In genomic region chr19:18153555-18154134, GRCh38 we compare ENCODE assay signal across 8 cellular contexts. TPM values are rescaled to one million over a fixed set of nuclear protein-coding genes. Genes with fewer than 3 reads are reported as not detected.
A peak's percentile ranks its signal among the peaks of the same experiment; 100 is the strongest.
DNase-seq lines count a peak whose midpoint lies in the region; ATAC-seq, FAIRE-seq and TF ChIP-seq lines count a peak whose summit lies in the region.

No MANE protein-coding gene starts in this region.

- peak overlapping the region; percentile 76 for H3K9ac ChIP-seq in iPS-15b (ENCODE audit: low read depth, low read length)

- intact Hi-C loops in activated T-helper 2 cell treated with anti-CD3 and anti-CD28 coated beads, Interferon-gamma antibody, Interleukin-2, Interleukin-4, amounts not matched to agents 10 μg/mL and 5 μg/mL and 100 μg/mL, durations not matched to agents 14 hours and 24 hours and 36 hours (cut with micrococcal nuclease) = loop anchor here (2.0 to 5.0 kb wide), 2 partner anchors 39 to 206 kb away; partner anchors contain the start of gene MPV17L2

- peaks cover 22% of the 10 kb centered on the region for H3K4me1 ChIP-seq in BE2C
- H3K4me1 ChIP-seq in iPS-15b (ENCODE audit: control insufficient read depth, insufficient read depth, low read length) = peaks cover 5% of the 10 kb centered on the region

- peak overlapping the region; percentile 88 for H3K4me3 Mint-ChIP-seq in activated T-helper 2 cell treated with anti-CD3 and anti-CD28 coated beads, Interferon-gamma antibody, Interleukin-2, Interleukin-4, amounts not matched to agents 10 μg/mL and 5 μg/mL and 100 μg/mL, durations not matched to agents 14 hours and 24 hours and 36 hours (ENCODE audit: low read depth)

- no peaks in the 10 kb centered on the region for H3K9me3 Mint-ChIP-seq in activated T-helper 2 cell treated with anti-CD3 and anti-CD28 coated beads, Interferon-gamma antibody, Interleukin-2, Interleukin-4, amounts not matched to agents 10 μg/mL and 5 μg/mL and 100 μg/mL, durations not matched to agents 14 hours and 24 hours and 36 hours

- peak overlapping the region; percentile 85 for H3K27ac Mint-ChIP-seq in activated T-helper 2 cell treated with anti-CD3 and anti-CD28 coated beads, Interferon-gamma antibody, Interleukin-2, Interleukin-4, amounts not matched to agents 10 μg/mL and 5 μg/mL and 100 μg/mL, durations not matched to agents 14 hours and 24 hours and 36 hours

- peak; percentile 2 for ATAC-seq in HG03354 (IDR thresholded peaks at IDR 0.05; ENCODE audit: poor library complexity, severe bottlenecking, unreplicated experiment)

- H3K4me3 ChIP-seq in BE2C (ENCODE audit: low read depth, low read length) = peak overlapping the region; percentile 81
- peak overlapping the region; percentile 68 for H3K4me3 ChIP-seq in iPS-15b (ENCODE audit: low read depth, low read length)

- H3K27me3 ChIP-seq in BE2C (no peaks in the 10 kb centered on the region), iPS-15b (ENCODE audit: control insufficient read depth, insufficient read depth, low read length) (no peaks in the 10 kb centered on the region)

- H3K36me3 ChIP-seq in BE2C (peaks cover 16% of the 10 kb centered on the region), iPS-15b (ENCODE audit: control insufficient read depth, insufficient read depth, low read length) (peaks cover 7% of the 10 kb centered on the region)

- DNase-seq in BE2C (no peak), NCI-H446 (lab: John Stamatoyannopoulos, UW) (no peak), RCC 7860 (ENCODE audit: low spot score) (no peak), inferior parietal cortex (ENCODE audit: extremely low spot score) (no peak)
- no peak for DNase-seq in activated T-helper 2 cell treated with anti-CD3 and anti-CD28 coated beads, Interferon-gamma antibody, Interleukin-2, Interleukin-4, amounts not matched to agents 10 μg/mL and 5 μg/mL and 100 μg/mL, durations not matched to agents 14 hours and 24 hours and 36 hours (ENCODE audit: low spot score)
- DNase-seq in stimulated activated CD4-positive, alpha-beta T cell treated with anti-CD3 and anti-CD28 coated beads, Interleukin-1b, Interleukin-23, amount 100 ng/mL, for 48 hours = peak; percentile 21

- TF ChIP-seq CTCF in BE2C (IDR thresholded peaks at IDR 0.05; ENCODE audit: low read depth, low read length) = no peak

- H3K9me3 ChIP-seq in BE2C = no peaks in the 10 kb centered on the region
- no peaks in the 10 kb centered on the region for H3K9me3 ChIP-seq in iPS-15b (ENCODE audit: control insufficient read depth, insufficient read depth, low read length)

- no peaks in the 10 kb centered on the region for H3K27me3 Mint-ChIP-seq in activated T-helper 2 cell treated with anti-CD3 and anti-CD28 coated beads, Interferon-gamma antibody, Interleukin-2, Interleukin-4, amounts not matched to agents 10 μg/mL and 5 μg/mL and 100 μg/mL, durations not matched to agents 14 hours and 24 hours and 36 hours (ENCODE audit: low read depth)

- H3K4me1 Mint-ChIP-seq in activated T-helper 2 cell treated with anti-CD3 and anti-CD28 coated beads, Interferon-gamma antibody, Interleukin-2, Interleukin-4, amounts not matched to agents 10 μg/mL and 5 μg/mL and 100 μg/mL, durations not matched to agents 14 hours and 24 hours and 36 hours (ENCODE audit: low read depth) = peaks cover 22% of the 10 kb centered on the region

- FAIRE-seq in RCC 7860 (lab: Jason Lieb, UNC) = no peak

- H3K36me3 Mint-ChIP-seq in activated T-helper 2 cell treated with anti-CD3 and anti-CD28 coated beads, Interferon-gamma antibody, Interleukin-2, Interleukin-4, amounts not matched to agents 10 μg/mL and 5 μg/mL and 100 μg/mL, durations not matched to agents 14 hours and 24 hours and 36 hours (ENCODE audit: low read depth) = peaks cover 5% of the 10 kb centered on the region

RNA-seq across cellular contexts. Expression of gene PIK3R2, which starts 0.7 kb away (rescaled TPM):
- polyA plus RNA-seq in BE2C (2012; ENCODE audit: insufficient read depth, insufficient read length, low read depth) = 181 TPM
- 19.4 and 21.4 TPM in 2 replicates for total RNA-seq in activated T-helper 2 cell treated with anti-CD3 and anti-CD28 coated beads, Interferon-gamma antibody, Interleukin-2, Interleukin-4, amounts not matched to agents 10 μg/mL and 5 μg/mL and 100 μg/mL, durations not matched to agents 14 hours and 24 hours and 36 hours

RNA-seq across cellular contexts. Expression of gene IFI30, which starts 20.0 kb away (rescaled TPM):
- polyA plus RNA-seq in BE2C (2012; ENCODE audit: insufficient read depth, insufficient read length, low read depth) = 12.4 TPM
- total RNA-seq in activated T-helper 2 cell treated with anti-CD3 and anti-CD28 coated beads, Interferon-gamma antibody, Interleukin-2, Interleukin-4, amounts not matched to agents 10 μg/mL and 5 μg/mL and 100 μg/mL, durations not matched to agents 14 hours and 24 hours and 36 hours = 37.0 and 41.2 TPM in 2 replicates

RNA-seq across cellular contexts. Expression of gene MPV17L2, which starts 39.4 kb away (rescaled TPM):
- polyA plus RNA-seq in BE2C (2012; ENCODE audit: insufficient read depth, insufficient read length, low read depth) = 62.0 TPM
- total RNA-seq in activated T-helper 2 cell treated with anti-CD3 and anti-CD28 coated beads, Interferon-gamma antibody, Interleukin-2, Interleukin-4, amounts not matched to agents 10 μg/mL and 5 μg/mL and 100 μg/mL, durations not matched to agents 14 hours and 24 hours and 36 hours = 14.5 and 14.8 TPM in 2 replicates

RNA-seq across cellular contexts. Expression of gene RAB3A, which starts 50.2 kb away (rescaled TPM):
- polyA plus RNA-seq in BE2C (2012; ENCODE audit: insufficient read depth, insufficient read length, low read depth) = 137 TPM
- 6.3 and 7.4 TPM in 2 replicates for total RNA-seq in activated T-helper 2 cell treated with anti-CD3 and anti-CD28 coated beads, Interferon-gamma antibody, Interleukin-2, Interleukin-4, amounts not matched to agents 10 μg/mL and 5 μg/mL and 100 μg/mL, durations not matched to agents 14 hours and 24 hours and 36 hours

RNA-seq across cellular contexts. Expression of gene MAST3, which starts 56.1 kb away (rescaled TPM):
- polyA plus RNA-seq in BE2C (2012; ENCODE audit: insufficient read depth, insufficient read length, low read depth) = 3.7 TPM
- total RNA-seq in activated T-helper 2 cell treated with anti-CD3 and anti-CD28 coated beads, Interferon-gamma antibody, Interleukin-2, Interleukin-4, amounts not matched to agents 10 μg/mL and 5 μg/mL and 100 μg/mL, durations not matched to agents 14 hours and 24 hours and 36 hours = 16.6 and 17.2 TPM in 2 replicates
